9 cellular contexts compared by ENCODE assay signal in genomic region chr10:4934391-4934987, GRCh38. TPM values are rescaled to one million over a fixed set of nuclear protein-coding genes. Genes with fewer than 3 reads are reported as not detected.
"Had no signal": no experiment of that assay in that cellular context is flagged by ENCODE, and none has a peak within 500 bp of the region (broad histone marks: within the 10 kb centered on the region; RNA-seq: fewer than 3 reads in every experiment).

No MANE protein-coding gene starts in this region.

- H3K9me3 ChIP-seq: HAP-1 had no signal

- ATAC-seq: HCT116, HepG2 had no signal

- H3K36me3 ChIP-seq: HAP-1 had no signal

- DNase-seq: GM23248, GOT3, H7, HFFc6 had no signal

- H3K4me1 ChIP-seq: HAP-1 had no signal

- H3K4me3 ChIP-seq: GM23248, HAP-1 had no signal

- FAIRE-seq: HepG2 had no signal

- H3K27ac ChIP-seq: GM23248, HL-60 had no signal

RNA-seq across cellular contexts. Expression of gene AKR1C1, which starts 28.7 kb away (rescaled TPM):
- polyA plus RNA-seq: IgD-negative memory B cell had no signal
